Comparison of ENCODE assay signal across 1 cellular context in the genomic region with DNA sequence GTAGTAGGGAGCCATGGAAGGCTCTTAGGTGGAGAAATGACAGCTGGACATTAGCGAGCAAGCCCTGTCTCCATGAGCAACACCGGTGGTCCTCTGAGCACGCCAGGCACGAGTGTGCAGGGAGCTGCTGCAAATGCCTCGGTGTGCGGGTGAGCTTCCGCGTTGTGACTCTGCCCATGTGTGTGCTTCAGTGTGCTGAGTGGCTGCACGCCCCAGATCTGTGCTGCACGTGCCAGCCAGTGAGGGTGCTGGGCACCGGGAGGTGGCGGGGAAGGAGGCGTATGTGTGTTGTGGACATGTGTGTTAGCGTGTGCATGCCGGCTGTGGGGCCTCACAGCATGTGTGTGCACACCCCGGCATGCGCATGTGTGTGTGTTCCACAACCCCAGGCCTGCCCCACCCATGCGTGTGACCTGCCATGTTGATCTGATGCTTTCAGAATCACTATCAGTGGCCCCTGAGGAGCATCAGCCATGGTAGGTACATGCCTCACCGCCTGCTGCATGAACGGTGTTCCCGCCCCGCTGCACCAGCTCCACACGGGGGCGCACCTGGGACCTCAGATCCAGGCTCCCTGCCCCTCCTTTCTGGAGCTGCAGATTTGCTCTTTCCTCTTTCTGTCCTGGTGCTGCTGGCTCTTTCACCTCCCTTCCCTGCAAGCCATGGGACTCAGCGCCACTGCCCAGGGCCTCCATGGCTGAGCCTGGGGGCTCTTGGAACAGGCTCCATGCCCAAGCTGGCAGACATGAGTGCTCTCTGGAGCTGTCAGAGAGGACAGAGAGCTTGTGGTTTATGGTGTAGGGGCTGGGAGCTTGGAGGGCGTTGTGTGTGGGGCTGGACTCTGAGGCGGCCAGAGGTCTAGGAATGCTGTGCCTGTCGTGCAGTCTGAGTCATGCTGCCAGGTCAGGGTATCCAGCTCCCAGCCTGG.
A peak's percentile ranks its signal among the peaks of the same experiment; 100 is the strongest.
TF ChIP-seq lines count a peak whose summit lies in the region.

No MANE protein-coding gene starts in this region.

TF ChIP-seq in HepG2, 621 proteins besides CTCF, POLR2A, EP300 and RAD21 (continued from another document):
- TF ChIP-seq, protein P1, sequence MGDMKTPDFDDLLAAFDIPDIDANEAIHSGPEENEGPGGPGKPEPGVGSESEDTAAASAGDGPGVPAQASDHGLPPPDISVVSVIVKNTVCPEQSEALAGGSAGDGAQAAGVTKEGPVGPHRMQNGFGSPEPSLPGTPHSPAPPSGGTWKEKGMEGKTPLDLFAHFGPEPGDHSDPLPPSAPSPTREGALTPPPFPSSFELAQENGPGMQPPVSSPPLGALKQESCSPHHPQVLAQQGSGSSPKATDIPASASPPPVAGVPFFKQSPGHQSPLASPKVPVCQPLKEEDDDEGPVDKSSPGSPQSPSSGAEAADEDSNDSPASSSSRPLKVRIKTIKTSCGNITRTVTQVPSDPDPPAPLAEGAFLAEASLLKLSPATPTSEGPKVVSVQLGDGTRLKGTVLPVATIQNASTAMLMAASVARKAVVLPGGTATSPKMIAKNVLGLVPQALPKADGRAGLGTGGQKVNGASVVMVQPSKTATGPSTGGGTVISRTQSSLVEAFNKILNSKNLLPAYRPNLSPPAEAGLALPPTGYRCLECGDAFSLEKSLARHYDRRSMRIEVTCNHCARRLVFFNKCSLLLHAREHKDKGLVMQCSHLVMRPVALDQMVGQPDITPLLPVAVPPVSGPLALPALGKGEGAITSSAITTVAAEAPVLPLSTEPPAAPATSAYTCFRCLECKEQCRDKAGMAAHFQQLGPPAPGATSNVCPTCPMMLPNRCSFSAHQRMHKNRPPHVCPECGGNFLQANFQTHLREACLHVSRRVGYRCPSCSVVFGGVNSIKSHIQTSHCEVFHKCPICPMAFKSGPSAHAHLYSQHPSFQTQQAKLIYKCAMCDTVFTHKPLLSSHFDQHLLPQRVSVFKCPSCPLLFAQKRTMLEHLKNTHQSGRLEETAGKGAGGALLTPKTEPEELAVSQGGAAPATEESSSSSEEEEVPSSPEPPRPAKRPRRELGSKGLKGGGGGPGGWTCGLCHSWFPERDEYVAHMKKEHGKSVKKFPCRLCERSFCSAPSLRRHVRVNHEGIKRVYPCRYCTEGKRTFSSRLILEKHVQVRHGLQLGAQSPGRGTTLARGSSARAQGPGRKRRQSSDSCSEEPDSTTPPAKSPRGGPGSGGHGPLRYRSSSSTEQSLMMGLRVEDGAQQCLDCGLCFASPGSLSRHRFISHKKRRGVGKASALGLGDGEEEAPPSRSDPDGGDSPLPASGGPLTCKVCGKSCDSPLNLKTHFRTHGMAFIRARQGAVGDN (CRISPR knock-in tag; IDR thresholded peaks at IDR 0.05) = peak; percentile 54
- TF ChIP-seq, protein P2, sequence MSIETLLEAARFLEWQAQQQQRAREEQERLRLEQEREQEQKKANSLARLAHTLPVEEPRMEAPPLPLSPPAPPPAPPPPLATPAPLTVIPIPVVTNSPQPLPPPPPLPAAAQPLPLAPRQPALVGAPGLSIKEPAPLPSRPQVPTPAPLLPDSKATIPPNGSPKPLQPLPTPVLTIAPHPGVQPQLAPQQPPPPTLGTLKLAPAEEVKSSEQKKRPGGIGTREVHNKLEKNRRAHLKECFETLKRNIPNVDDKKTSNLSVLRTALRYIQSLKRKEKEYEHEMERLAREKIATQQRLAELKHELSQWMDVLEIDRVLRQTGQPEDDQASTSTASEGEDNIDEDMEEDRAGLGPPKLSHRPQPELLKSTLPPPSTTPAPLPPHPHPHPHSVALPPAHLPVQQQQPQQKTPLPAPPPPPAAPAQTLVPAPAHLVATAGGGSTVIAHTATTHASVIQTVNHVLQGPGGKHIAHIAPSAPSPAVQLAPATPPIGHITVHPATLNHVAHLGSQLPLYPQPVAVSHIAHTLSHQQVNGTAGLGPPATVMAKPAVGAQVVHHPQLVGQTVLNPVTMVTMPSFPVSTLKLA (IDR thresholded peaks at IDR 0.05) = peak; percentile 44; the same call in 1 of the 2 replicates
- TF ChIP-seq, protein P3, sequence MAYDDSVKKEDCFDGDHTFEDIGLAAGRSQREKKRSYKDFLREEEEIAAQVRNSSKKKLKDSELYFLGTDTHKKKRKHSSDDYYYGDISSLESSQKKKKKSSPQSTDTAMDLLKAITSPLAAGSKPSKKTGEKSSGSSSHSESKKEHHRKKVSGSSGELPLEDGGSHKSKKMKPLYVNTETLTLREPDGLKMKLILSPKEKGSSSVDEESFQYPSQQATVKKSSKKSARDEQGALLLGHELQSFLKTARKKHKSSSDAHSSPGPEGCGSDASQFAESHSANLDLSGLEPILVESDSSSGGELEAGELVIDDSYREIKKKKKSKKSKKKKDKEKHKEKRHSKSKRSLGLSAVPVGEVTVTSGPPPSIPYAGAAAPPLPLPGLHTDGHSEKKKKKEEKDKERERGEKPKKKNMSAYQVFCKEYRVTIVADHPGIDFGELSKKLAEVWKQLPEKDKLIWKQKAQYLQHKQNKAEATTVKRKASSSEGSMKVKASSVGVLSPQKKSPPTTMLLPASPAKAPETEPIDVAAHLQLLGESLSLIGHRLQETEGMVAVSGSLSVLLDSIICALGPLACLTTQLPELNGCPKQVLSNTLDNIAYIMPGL (CRISPR knock-in tag; IDR thresholded peaks at IDR 0.05; ENCODE audit: borderline replicate concordance in 1 of 2, low read depth in 1 of 2) = peak; percentile 35 to 39; a peak in 2 of 4 replicates
